18 cellular contexts compared by ENCODE assay signal in genomic region chr5:33079548-33079947, GRCh38.
"Had no signal": no experiment of that assay in that cellular context is flagged by ENCODE, and none has a peak within 500 bp of the region (broad histone marks: within the 10 kb centered on the region; RNA-seq: fewer than 3 reads in every experiment).

No MANE protein-coding gene starts in this region.

- H3K27me3 ChIP-seq: cardiac muscle cell, left lung, neutrophil, pancreas, suprapubic skin had no signal

- H3K36me3 ChIP-seq: cardiac muscle cell, left lung, neutrophil, pancreas, suprapubic skin had no signal

- H3K9me3 ChIP-seq: neutrophil, pancreas, suprapubic skin had no signal

- H3K4me3 ChIP-seq: cardiac muscle cell, dorsolateral prefrontal cortex, left lung, pancreas, suprapubic skin had no signal

- H3K4me1 ChIP-seq: left lung, pancreas, suprapubic skin had no signal

- H3K27ac ChIP-seq: cardiac muscle cell, dorsolateral prefrontal cortex, epithelial cell of prostate, left lung, neutrophil, pancreas, suprapubic skin had no signal

- H3K4me2 ChIP-seq: SK-N-SH had no signal

- ATAC-seq: activated CD4-positive, alpha-beta T cell treated with anti-CD3 and anti-CD28 coated beads for 36 hours; activated naive CD4-positive, alpha-beta T cell treated with anti-CD3 and anti-CD28 coated beads, Interleukin-2, amount 50 U/mL, for 72 hours; left lung; naive thymus-derived CD8-positive, alpha-beta T cell; pancreas; WTC11 had no signal

- DNase-seq: activated CD4-positive, alpha-beta T cell treated with anti-CD3 and anti-CD28 coated beads for 36 hours; activated CD4-positive, alpha-beta T cell treated with anti-CD3 and anti-CD28 coated beads, Interleukin-2, amount 50 U/mL, for 48 hours; activated gamma-delta T cell treated with Interleukin-2 at 50 U/mL for 16 hours; amniotic stem cell; dorsolateral prefrontal cortex; hypothalamus; islet precursor cell; left lung; naive thymus-derived CD8-positive, alpha-beta T cell; pancreas; SK-N-SH; trophoblast cell had no signal

- H3K9ac ChIP-seq: SK-N-SH had no signal
